In the genomic region with DNA sequence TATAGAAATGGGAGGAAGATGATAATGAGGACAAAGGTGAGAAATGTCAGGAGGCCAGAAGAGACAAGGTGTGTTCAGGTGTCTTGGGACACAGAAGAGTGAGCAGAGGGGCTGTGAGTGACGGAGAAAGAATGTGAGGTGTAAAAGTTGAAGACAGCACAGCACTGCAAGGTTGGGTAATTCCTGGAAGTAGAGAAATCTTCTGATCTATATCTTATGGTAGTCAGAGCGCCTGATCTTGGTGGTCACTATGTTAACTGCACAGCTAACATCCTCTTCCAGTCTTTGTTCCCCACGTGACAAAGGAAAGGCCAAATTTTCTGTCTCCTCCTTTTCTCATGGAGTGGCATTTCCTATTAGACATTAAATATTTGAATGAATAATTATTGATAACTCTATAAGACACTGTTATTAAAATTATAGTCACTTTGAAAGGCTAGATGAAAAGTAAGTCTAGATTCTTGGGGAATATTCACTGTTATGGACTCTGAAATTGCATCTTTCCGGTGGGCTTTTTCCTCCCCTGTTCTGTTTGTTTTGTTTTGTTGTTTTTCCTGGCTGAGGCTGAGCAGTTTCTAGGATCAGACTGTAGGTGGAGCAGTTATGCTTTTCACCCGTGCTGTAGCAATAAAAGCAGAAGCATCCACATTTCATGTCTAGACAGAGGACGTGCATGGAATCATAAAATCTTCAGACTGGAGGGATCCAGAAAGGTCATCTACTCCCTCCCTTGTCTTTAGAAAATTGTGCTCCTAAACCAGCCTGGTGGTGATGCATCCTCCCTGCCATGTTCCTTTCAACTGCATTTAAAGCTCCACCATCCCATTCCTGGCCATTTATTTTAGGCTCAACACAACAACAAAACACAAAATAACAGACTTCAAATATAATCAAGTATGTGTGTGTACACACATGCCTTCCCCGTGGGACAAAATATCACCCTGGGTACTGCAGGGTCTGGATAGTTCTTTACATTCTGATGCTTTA, we compare ENCODE assay signal across 8 cellular contexts. TPM values are rescaled to one million over a fixed set of nuclear protein-coding genes. Genes with fewer than 3 reads are reported as not detected.
A peak's percentile ranks its signal among the peaks of the same experiment; 100 is the strongest.
DNase-seq lines count a peak whose midpoint lies in the region; ATAC-seq and TF ChIP-seq lines count a peak whose summit lies in the region.

No MANE protein-coding gene starts in this region.

- H3K4me1 ChIP-seq in ovary (ENCODE audit: insufficient read depth): no peaks in the 10 kb centered on the region

- no peaks in the 10 kb centered on the region for H3K36me3 ChIP-seq in ovary

- TF ChIP-seq CTCF in VCaP (conservative IDR thresholded peaks at IDR 0.05): peak; percentile 93
- peak; percentile 34 to 68 (median 53) for TF ChIP-seq CTCF in ovary (IDR thresholded peaks at IDR 0.05)

- H3K27ac ChIP-seq in VCaP: no peak overlapping the region
- H3K27ac ChIP-seq in ovary: no peak overlapping the region

- 24 to 26% (median 26%) methylated on average over 7 of the region's 7 CpGs for WGBS in ovary, 3 donors

- TF ChIP-seq EP300 in ovary (IDR thresholded peaks at IDR 0.05): no peak

- H3K27me3 ChIP-seq in ovary: no peaks in the 10 kb centered on the region

- no peak overlapping the region for H3K4me3 ChIP-seq in ovary

- TF ChIP-seq POLR2A in ovary (IDR thresholded peaks at IDR 0.05): no peak

- DNase-seq in D341Med (ENCODE audit: low spot score): peak; percentile 64
- peak; percentile 71 for DNase-seq in NCI-H146 (lab: John Stamatoyannopoulos, UW)
- DNase-seq in foreskin melanocyte: peak; percentile 34
- peak in 2 of 5 donors; percentile 22 to 27 for DNase-seq in ovary
- DNase-seq in activated CD8-positive, alpha-beta memory T cell treated with anti-CD3 and anti-CD28 coated beads for 24 hours: no peak

- ATAC-seq in GM21447 (IDR thresholded peaks at IDR 0.05; ENCODE audit: unreplicated experiment) (peak; percentile 51), HG03135 (IDR thresholded peaks at IDR 0.05; ENCODE audit: unreplicated experiment) (no peak)

- no peaks in the 10 kb centered on the region for H3K9me3 ChIP-seq in ovary

- intact Hi-C loops in ovary (cut with DNase I): loop anchor here in 2 of 4 donors (2.0 to 5.0 kb wide), 2 partner anchors 216 to 273 kb away; no protein-coding TSS in a partner anchor

RNA-seq across cellular contexts. Expression of a gene that starts 26.6 kb away (rescaled TPM):
- 10 to 100 TPM; 19.9 to 59.7 (median 24.7) TPM for total RNA-seq in ovary
- 10 to 100 TPM; 14.0 to 47.6 TPM for polyA plus RNA-seq in ovary
